9 cellular contexts compared by ENCODE assay signal in the genomic region with DNA sequence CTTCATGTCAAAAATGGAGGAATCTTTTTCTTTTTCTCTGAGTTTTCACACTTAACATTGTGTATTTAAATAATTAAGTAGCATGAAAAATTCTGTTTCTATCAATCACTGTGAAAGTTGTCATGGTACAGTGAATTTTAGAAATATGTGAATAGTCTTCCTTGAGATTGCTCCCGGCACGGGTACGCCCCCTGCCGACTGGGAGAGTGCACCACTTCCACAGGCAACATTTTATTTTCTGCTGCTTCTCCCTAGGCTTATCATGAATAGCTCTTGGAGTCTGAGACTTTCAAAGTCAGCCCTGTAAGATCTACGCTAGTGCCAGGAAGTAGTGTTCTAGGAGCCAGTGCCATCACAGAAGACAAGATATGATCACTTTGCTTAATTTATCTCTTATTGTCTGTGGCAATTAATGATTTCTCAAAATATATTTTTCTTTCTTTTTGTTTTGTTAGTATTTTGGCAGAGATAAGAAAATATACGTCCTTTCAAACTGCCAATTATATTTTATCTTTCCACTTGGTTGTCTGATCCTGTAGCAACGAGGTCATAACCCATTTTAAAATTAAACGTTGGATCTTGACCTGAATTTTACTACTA.
DNase-seq lines count a peak whose midpoint lies in the region; TF ChIP-seq lines count a peak whose summit lies in the region.
"Had no signal": no experiment of that assay in that cellular context is flagged by ENCODE, and none has a peak within 500 bp of the region (broad histone marks: within the 10 kb centered on the region; RNA-seq: fewer than 3 reads in every experiment).

No MANE protein-coding gene starts in this region.

- no peak overlapping the region for H3K27ac Mint-ChIP-seq in type B pancreatic cell
- H3K27ac Mint-ChIP-seq: naive thymus-derived CD4-positive, alpha-beta T cell had no signal

- no peaks in the 10 kb centered on the region for H3K27me3 Mint-ChIP-seq in type B pancreatic cell
- H3K27me3 Mint-ChIP-seq: naive thymus-derived CD4-positive, alpha-beta T cell had no signal

- CTCF ChIA-PET in AG04450 (lab: Charles Lee) (no interaction called here), HEK293 (lab: Yijun Ruan, JAX) (interaction anchor here (0.6 to 1.8 kb wide), 7 partner anchors 8 to 593 kb away, joined by 3 to 14 read pairs (median 3); no protein-coding TSS in a partner anchor)

- POLR2A ChIA-PET in AG04450 (lab: Yijun Ruan, JAX) (no interaction called here), HEK293 (lab: Yijun Ruan, JAX) (no interaction called here)

- H3K4me3 Mint-ChIP-seq in type B pancreatic cell = no peak overlapping the region
- H3K4me3 Mint-ChIP-seq: naive thymus-derived CD4-positive, alpha-beta T cell had no signal

- no peak overlapping the region for H3K27ac ChIP-seq in AG04450 (ENCODE audit: low read depth, low read length)
- no peak overlapping the region for H3K27ac ChIP-seq in HEK293 (ENCODE audit: extremely low read depth, low read depth, low read length)

- H3K4me1 ChIP-seq in HEK293 (ENCODE audit: control insufficient read depth, insufficient read depth, low read length) (no peaks in the 10 kb centered on the region), adipocyte (ENCODE audit: control insufficient read depth, insufficient read depth, low read length) (no peaks in the 10 kb centered on the region)

- H3K4me3 ChIP-seq in AG04450 (ENCODE audit: low read depth, low read length) (no peak overlapping the region), GM12864 (ENCODE audit: low read depth, low read length) (no peak overlapping the region), HEK293 (ENCODE audit: low read depth, low read length) (no peak overlapping the region), adipocyte (ENCODE audit: low read length) (no peak overlapping the region)

- peak; percentile 28; the same call in 1 of the 2 replicates for TF ChIP-seq CTCF in AG04450 (IDR thresholded peaks at IDR 0.05; ENCODE audit: low read depth, low read length)
- TF ChIP-seq CTCF in GM12864 (IDR thresholded peaks at IDR 0.05; ENCODE audit: low read depth, low read length, missing control alignments) = peak; percentile 78
- TF ChIP-seq CTCF in HEK293 (tag by site-specific recombination; IDR thresholded peaks at IDR 0.05) = no peak
- peak; percentile 87 for TF ChIP-seq CTCF in type B pancreatic cell (conservative IDR thresholded peaks at IDR 0.05)

- H3K27me3 ChIP-seq in AG04450 (ENCODE audit: control insufficient read depth, insufficient read depth, low read length) = no peaks in the 10 kb centered on the region
- H3K27me3 ChIP-seq in adipocyte (replicated peaks; ENCODE audit: control insufficient read depth, insufficient read depth, low read length) = no peaks in the 10 kb centered on the region

- H3K4me1 Mint-ChIP-seq in type B pancreatic cell (ENCODE audit: unreplicated experiment) = no peaks in the 10 kb centered on the region

- H3K9ac ChIP-seq in adipocyte (ENCODE audit: low read length) = no peak overlapping the region

- peaks cover 6% of the 10 kb centered on the region for H3K9me3 ChIP-seq in AG04450 (ENCODE audit: control insufficient read depth, insufficient read depth, low read length)
- no peaks in the 10 kb centered on the region for H3K9me3 ChIP-seq in HEK293 (ENCODE audit: control insufficient read depth, insufficient read depth, low read depth, low read length)
- H3K9me3 ChIP-seq in adipocyte (ENCODE audit: control insufficient read depth, low read length) = no peaks in the 10 kb centered on the region

- H3K36me3 ChIP-seq in HEK293 (ENCODE audit: control insufficient read depth in 2 of 2, insufficient read depth in 1 of 2, low read length in 2 of 2) = no peaks in the 10 kb centered on the region
- no peaks in the 10 kb centered on the region for H3K36me3 ChIP-seq in adipocyte (ENCODE audit: control insufficient read depth, insufficient read depth, low read length, severe bottlenecking)

- H3K36me3 Mint-ChIP-seq in type B pancreatic cell = no peaks in the 10 kb centered on the region
- H3K36me3 Mint-ChIP-seq: naive thymus-derived CD4-positive, alpha-beta T cell had no signal

- DNase-seq in AG04450 (ENCODE audit: low read depth, low spot score) (no peak), GM12864 (ENCODE audit: low read depth) (peak; percentile 3), M059J (ENCODE audit: low read depth) (peak; percentile 0), adipocyte (ENCODE audit: low read depth) (peak; percentile 69), inferior parietal cortex (ENCODE audit: extremely low spot score) (peak; percentile 25), type B pancreatic cell (ENCODE audit: extremely low spot score, unreplicated experiment) (no peak), HuH-7.5 (ENCODE audit: low spot score) (no peak)

- H3K9me3 Mint-ChIP-seq in type B pancreatic cell = no peaks in the 10 kb centered on the region

TF ChIP-seq in HEK293, 187 proteins besides CTCF, POLR2A, EP300 and RAD21:
- TF ChIP-seq, protein P1, sequence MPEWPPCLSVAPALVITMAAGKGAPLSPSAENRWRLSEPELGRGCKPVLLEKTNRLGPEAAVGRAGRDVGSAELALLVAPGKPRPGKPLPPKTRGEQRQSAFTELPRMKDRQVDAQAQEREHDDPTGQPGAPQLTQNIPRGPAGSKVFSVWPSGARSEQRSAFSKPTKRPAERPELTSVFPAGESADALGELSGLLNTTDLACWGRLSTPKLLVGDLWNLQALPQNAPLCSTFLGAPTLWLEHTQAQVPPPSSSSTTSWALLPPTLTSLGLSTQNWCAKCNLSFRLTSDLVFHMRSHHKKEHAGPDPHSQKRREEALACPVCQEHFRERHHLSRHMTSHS (tag by site-specific recombination; IDR thresholded peaks at IDR 0.05) = no peak
- TF ChIP-seq ZNF654 (tag by site-specific recombination; IDR thresholded peaks at IDR 0.05; ENCODE audit: low read depth) = peak; percentile 35

Comparison
In these comparisons a context has a peak if more than half of its experiments do, and no peak if none do; other contexts are left out.
1. DNase-seq: peak in GM12864 (single experiment), M059J (single experiment), adipocyte (single experiment) and inferior parietal cortex (single experiment); none in AG04450 (single experiment), type B pancreatic cell (single experiment) and HuH-7.5 (single experiment).